10 cellular contexts compared by ENCODE assay signal in genomic region chr10:110822708-110823291, GRCh38. TPM values are rescaled to one million over a fixed set of nuclear protein-coding genes. Genes with fewer than 3 reads are reported as not detected.
A peak's percentile ranks its signal among the peaks of the same experiment; 100 is the strongest.
DNase-seq lines count a peak whose midpoint lies in the region; ATAC-seq, FAIRE-seq and TF ChIP-seq lines count a peak whose summit lies in the region.
"Had no signal": no experiment of that assay in that cellular context is flagged by ENCODE, and none has a peak within 500 bp of the region (broad histone marks: within the 10 kb centered on the region; RNA-seq: fewer than 3 reads in every experiment).

No MANE protein-coding gene starts in this region.

- H3K36me3 Mint-ChIP-seq in astrocyte (ENCODE audit: low read depth, unreplicated experiment): no peaks in the 10 kb centered on the region

- H3K9ac ChIP-seq in astrocyte (ENCODE audit: low read length): no peak overlapping the region

- TF ChIP-seq EP300 in Ishikawa (IDR thresholded peaks at IDR 0.05; ENCODE audit: borderline replicate concordance): peak; percentile 43; the same call in 1 of the 2 replicates
- TF ChIP-seq EP300 in sigmoid colon (IDR thresholded peaks at IDR 0.05): no peak

- no peak for ATAC-seq in GM21825 (IDR thresholded peaks at IDR 0.05; ENCODE audit: unreplicated experiment)

- intact Hi-C loops in sigmoid colon (cut with DNase I): loop anchor here (10.0 kb wide), 1 partner anchor 178 kb away; the partner anchor contains the start of gene RBM20

- FAIRE-seq in astrocyte (lab: Jason Lieb, UNC): no peak

- no peaks in the 10 kb centered on the region for H3K27me3 ChIP-seq in astrocyte (ENCODE audit: insufficient read depth, low read length)
- no peaks in the 10 kb centered on the region for H3K27me3 ChIP-seq in sigmoid colon

- no peak for TF ChIP-seq CTCF in astrocyte (IDR thresholded peaks at IDR 0.05; ENCODE audit: insufficient read depth, low read depth, low read length)
- no peak for TF ChIP-seq CTCF in sigmoid colon (IDR thresholded peaks at IDR 0.05)

- no peak overlapping the region for H3K27ac ChIP-seq in astrocyte (ENCODE audit: low read depth, low read length)
- peak overlapping the region; percentile 79 to 90 (median 85) for H3K27ac ChIP-seq in sigmoid colon

- H3K9me3 ChIP-seq in astrocyte (ENCODE audit: insufficient read depth, low read depth, low read length) (no peaks in the 10 kb centered on the region), sigmoid colon (no peaks in the 10 kb centered on the region)

- no peak for DNase-seq in astrocyte (ENCODE audit: low read depth)
- DNase-seq in iPS-NIHi7 (ENCODE audit: extremely low spot score): peak; percentile 63
- DNase-seq in sigmoid colon: peak; percentile 64
- no peak for DNase-seq in COLO829 (ENCODE audit: low spot score)
- no peak for DNase-seq in AG08396 (ENCODE audit: low spot score)
- no peak for DNase-seq in A172 (ENCODE audit: low spot score)
- DNase-seq: HCEC 1CT, NCI-H1694 treated with DMSO at 0.1 percent for 48 hours had no signal

- no peak overlapping the region for H3K27ac Mint-ChIP-seq in astrocyte (ENCODE audit: unreplicated experiment)

- peak; percentile 19 for TF ChIP-seq RAD21 in Ishikawa (IDR thresholded peaks at IDR 0.05; ENCODE audit: low read depth)

- H3K4me1 Mint-ChIP-seq in astrocyte (ENCODE audit: low read depth, unreplicated experiment): peaks cover 17% of the 10 kb centered on the region

- no peaks in the 10 kb centered on the region for H3K9me3 Mint-ChIP-seq in astrocyte (ENCODE audit: unreplicated experiment)

- no peaks in the 10 kb centered on the region for H4K20me1 ChIP-seq in astrocyte (ENCODE audit: insufficient read depth, low read length)

- H3K36me3 ChIP-seq in astrocyte (ENCODE audit: insufficient read depth, low read length) (no peaks in the 10 kb centered on the region), sigmoid colon (no peaks in the 10 kb centered on the region)

- H3K4me1 ChIP-seq in astrocyte (ENCODE audit: insufficient read depth, low read length): peaks cover 2% of the 10 kb centered on the region
- H3K4me1 ChIP-seq in sigmoid colon: peaks cover 0 to 98% (median 97%) of the 10 kb centered on the region in 4 donors

- no peaks in the 10 kb centered on the region for H3K79me2 ChIP-seq in astrocyte (ENCODE audit: insufficient read depth, low read length)

- no peaks in the 10 kb centered on the region for H3K27me3 Mint-ChIP-seq in astrocyte (ENCODE audit: low read depth, unreplicated experiment)

- TF ChIP-seq POLR2A in sigmoid colon (IDR thresholded peaks at IDR 0.05): no peak

- H3K4me3 Mint-ChIP-seq in astrocyte (ENCODE audit: unreplicated experiment): peak overlapping the region; percentile 40

- WGBS in sigmoid colon, 2 donors: 80 to 88% methylated on average over 8 of the region's 8 CpGs

- H2AFZ ChIP-seq in astrocyte (ENCODE audit: low read depth, low read length): no peak overlapping the region

- no peak overlapping the region for H3K4me2 ChIP-seq in astrocyte (ENCODE audit: low read length)

- no peak overlapping the region for H3K4me3 ChIP-seq in astrocyte (ENCODE audit: insufficient read depth, low read depth, low read length)
- no peak overlapping the region for H3K4me3 ChIP-seq in sigmoid colon

TF ChIP-seq in Ishikawa, 13 proteins besides CTCF, POLR2A, EP300 and RAD21:
- TF ChIP-seq TEAD4 (IDR thresholded peaks at IDR 0.05) (peak; percentile 71), USF1 (IDR thresholded peaks at IDR 0.05) (no peak), TAF1 (IDR thresholded peaks at IDR 0.05; ENCODE audit: low read depth) (no peak), NFIC (IDR thresholded peaks at IDR 0.05) (0 out of 2 replicates have a peak, but pooled peaks have one; percentile 11)
- TF ChIP-seq, protein P1, sequence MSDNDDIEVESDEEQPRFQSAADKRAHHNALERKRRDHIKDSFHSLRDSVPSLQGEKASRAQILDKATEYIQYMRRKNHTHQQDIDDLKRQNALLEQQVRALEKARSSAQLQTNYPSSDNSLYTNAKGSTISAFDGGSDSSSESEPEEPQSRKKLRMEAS (IDR thresholded peaks at IDR 0.05): 0 out of 2 replicates have a peak, but pooled peaks have one; percentile 16

RNA-seq across cellular contexts. Expression of gene PDCD4, which starts 48.9 kb away (rescaled TPM):
- 79.9 and 84.2 TPM in 2 replicates for total RNA-seq in astrocyte
- 100 to 1,000 TPM in 3 of 4 donors, 10 to 100 TPM in 1; 64.3 to 140 (median 127) TPM for total RNA-seq in sigmoid colon
- 100 to 1,000 TPM; 179 to 327 (median 236) TPM for polyA plus RNA-seq in sigmoid colon
- 23.2 and 23.3 TPM in 2 replicates for total RNA-seq in A172 (2014; rRNA removed; shearing (Covaris generic))

Comparison
In these comparisons a context has a peak if more than half of its experiments do, and no peak if none do; other contexts are left out.
1. DNase-seq: peak in iPS-NIHi7 (single experiment) and sigmoid colon (single experiment); none in astrocyte (single experiment), COLO829 (single experiment), AG08396 (single experiment) and A172 (single experiment).